In the genomic region with DNA sequence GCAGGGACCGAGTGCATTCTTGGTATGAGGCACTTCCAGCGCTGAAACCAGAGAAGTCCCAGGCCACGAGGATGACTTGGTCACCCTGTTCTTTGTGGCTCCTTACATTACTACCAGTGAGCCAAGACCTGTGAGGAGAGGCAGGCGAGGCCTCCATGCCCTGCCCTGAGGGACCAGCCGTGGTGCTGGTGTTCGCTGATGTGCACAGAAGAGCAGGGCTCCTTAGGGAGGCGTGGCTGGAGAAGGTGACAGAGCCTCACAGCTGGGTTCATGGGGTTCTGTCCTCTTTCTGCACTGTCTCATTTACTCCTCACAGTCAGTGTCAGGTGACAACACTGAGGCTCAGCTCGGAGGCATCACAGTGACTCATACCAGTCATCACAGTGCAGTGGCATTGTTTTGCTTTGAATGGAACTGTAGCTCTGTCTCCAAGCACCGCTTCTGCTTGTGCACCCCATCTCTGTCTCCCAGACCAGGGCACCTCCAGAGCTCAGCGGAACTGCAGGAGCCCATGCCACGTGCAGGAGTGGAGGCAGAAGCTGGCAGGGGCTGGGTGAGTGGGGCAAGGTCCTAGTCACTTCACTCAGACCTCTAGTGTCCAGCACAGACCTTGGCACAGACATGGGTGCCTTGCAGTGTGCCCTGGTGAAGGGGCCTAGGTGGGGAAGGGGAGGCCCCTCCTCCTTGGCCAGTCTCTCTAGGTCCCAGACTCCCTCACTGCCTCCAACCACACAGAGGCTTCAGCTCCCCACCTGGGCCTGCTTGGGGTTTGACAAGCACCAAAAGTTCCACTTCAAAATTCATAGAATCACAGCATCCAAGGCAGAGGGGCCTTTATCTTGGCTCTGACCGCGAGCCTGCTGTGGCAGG, we compare ENCODE assay signal across 12 cellular contexts.
A peak's percentile ranks its signal among the peaks of the same experiment; 100 is the strongest.
DNase-seq lines count a peak whose midpoint lies in the region; ATAC-seq and TF ChIP-seq lines count a peak whose summit lies in the region.
"Had no signal": no experiment of that assay in that cellular context is flagged by ENCODE, and none has a peak within 500 bp of the region (broad histone marks: within the 10 kb centered on the region; RNA-seq: fewer than 3 reads in every experiment).

No MANE protein-coding gene starts in this region.

- H3K27ac ChIP-seq in esophagus muscularis mucosa (replicated peaks in 1 of 4) (no peak overlapping the region), gastrocnemius medialis (peak overlapping the region in 1 of 4 donors; percentile 2)

- DNase-seq in ELR (ENCODE audit: low read depth) (peak; percentile 7), M059J (ENCODE audit: low read depth) (peak; percentile 70), esophagus muscularis mucosa (ENCODE audit: extremely low spot score) (peak; percentile 89), gastrocnemius medialis (peak in 1 of 2 donors; percentile 69), sciatic nerve (ENCODE audit: low spot score) (no peak), HCEC 1CT (no peak), Ammon's horn (ENCODE audit: low spot score) (no peak)
- DNase-seq: activated gamma-delta T cell, cerebellar nuclear complex, kidney glomerular epithelial cell, NCI-H345, SHP77 had no signal

- intact Hi-C loops in esophagus muscularis mucosa (cut with DNase I) = no loop called here
- intact Hi-C loops in gastrocnemius medialis (cut with DNase I; ENCODE audit: low total_unique reads) = no loop called here
- intact Hi-C loops in sciatic nerve (cut with DNase I) = no loop called here

- WGBS in esophagus muscularis mucosa = 63% methylated on average over 8 of the region's 13 CpGs

- TF ChIP-seq POLR2A in esophagus muscularis mucosa (IDR thresholded peaks at IDR 0.05; ENCODE audit: low read depth) (no peak), gastrocnemius medialis (IDR thresholded peaks at IDR 0.05) (no peak)

- no peak for TF ChIP-seq EP300 in esophagus muscularis mucosa (IDR thresholded peaks at IDR 0.05)

- peaks cover 0 to 66% (median 0%) of the 10 kb centered on the region in 4 donors for H3K27me3 ChIP-seq in esophagus muscularis mucosa
- H3K27me3 ChIP-seq in gastrocnemius medialis = no peaks in the 10 kb centered on the region

- ATAC-seq in gastrocnemius medialis (peak; percentile 83 to 87), sciatic nerve (no peak)

- no peaks in the 10 kb centered on the region for H3K9me3 ChIP-seq in esophagus muscularis mucosa
- no peaks in the 10 kb centered on the region for H3K9me3 ChIP-seq in gastrocnemius medialis

- TF ChIP-seq CTCF in esophagus muscularis mucosa (IDR thresholded peaks at IDR 0.05) (no peak), gastrocnemius medialis (IDR thresholded peaks at IDR 0.05 in 4 of 5, conservative IDR thresholded peaks at IDR 0.05 in 1 of 5) (no peak)

- H3K4me1 ChIP-seq in esophagus muscularis mucosa (no peaks in the 10 kb centered on the region), gastrocnemius medialis (no peaks in the 10 kb centered on the region)

- H3K4me3 ChIP-seq in esophagus muscularis mucosa (no peak overlapping the region), gastrocnemius medialis (no peak overlapping the region)

- in situ Hi-C loops in gastrocnemius medialis (cut with MboI; ENCODE audit: low sequenced_read_pairs in 4 of 4) = no loop called here

- no peaks in the 10 kb centered on the region for H3K36me3 ChIP-seq in esophagus muscularis mucosa
- H3K36me3 ChIP-seq in gastrocnemius medialis = no peaks in the 10 kb centered on the region

Comparison
In these comparisons a context has a peak if more than half of its experiments do, and no peak if none do; other contexts are left out.
1. DNase-seq: peak in ELR (single experiment), M059J (single experiment) and esophagus muscularis mucosa (single experiment); none in sciatic nerve (single experiment), HCEC 1CT (single experiment) and Ammon's horn (single experiment).